16 cellular contexts compared by ENCODE assay signal in genomic region chr17:81899514-81900166, GRCh38.
"Had no signal": no experiment of that assay in that cellular context is flagged by ENCODE, and none has a peak within 500 bp of the region (broad histone marks: within the 10 kb centered on the region; RNA-seq: fewer than 3 reads in every experiment).

No MANE protein-coding gene starts in this region.

- H3K9me3 ChIP-seq: neutrophil, prostate gland, right lobe of liver had no signal

- DNase-seq: activated CD4-positive, alpha-beta T cell treated with anti-CD3 and anti-CD28 coated beads for 1 hour; activated CD4-positive, alpha-beta T cell treated with anti-CD3 and anti-CD28 coated beads, Interleukin-2, amount 50 U/mL, for 48 hours; activated gamma-delta T cell; activated T-cell treated with anti-CD3 and anti-CD28 coated beads, Interleukin-2, amount 50 U/mL, for 48 hours; amygdala; cerebellar nuclear complex; dorsolateral prefrontal cortex; stimulated activated CD4-positive, alpha-beta T cell treated with anti-CD3 and anti-CD28 coated beads, Interleukin-12 subunit alpha, Interleukin-12 subunit beta, amount 100 ng/mL, for 4 hours; stimulated activated naive CD4-positive, alpha-beta T cell treated with Interleukin-2 at 50 U/mL for 16 hours; T-helper 9 cell had no signal

- H3K4me3 Mint-ChIP-seq: activated naive CD8-positive, alpha-beta T cell; mesothelial cell of epicardium had no signal

- H3K9me3 Mint-ChIP-seq: mesothelial cell of epicardium had no signal

- H3K27me3 ChIP-seq: brain microvascular endothelial cell, dorsolateral prefrontal cortex, right lobe of liver had no signal

- ATAC-seq: right lobe of liver had no signal

- H3K4me3 ChIP-seq: dorsolateral prefrontal cortex, prostate gland, right lobe of liver had no signal

- H3K4me1 Mint-ChIP-seq: mesothelial cell of epicardium had no signal

- H3K27ac ChIP-seq: neutrophil, prostate gland, right lobe of liver had no signal

- H3K27ac Mint-ChIP-seq: activated naive CD8-positive, alpha-beta T cell; mesothelial cell of epicardium had no signal
